ENCODE assay signal across 10 cellular contexts in the genomic region with DNA sequence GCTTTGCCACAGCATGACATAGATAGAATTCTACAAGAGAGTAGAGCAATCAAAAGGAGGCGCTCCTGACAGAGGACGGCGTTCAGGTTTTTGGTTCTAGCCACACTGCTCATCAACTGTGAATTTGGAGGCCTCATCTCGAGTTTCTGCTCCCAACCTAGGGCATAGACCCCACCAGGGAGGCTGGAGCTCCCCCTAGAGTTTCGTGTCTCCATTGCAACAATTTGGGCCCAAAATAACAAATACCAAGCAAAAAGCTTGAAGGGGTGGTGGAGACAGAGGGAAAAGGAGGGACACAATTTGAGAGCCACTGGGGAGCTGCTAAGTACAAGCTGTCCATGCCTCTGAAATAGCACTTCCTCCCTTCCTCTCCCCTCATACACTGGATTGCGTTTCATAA.
DNase-seq lines count a peak whose midpoint lies in the region; ATAC-seq, FAIRE-seq and TF ChIP-seq lines count a peak whose summit lies in the region.
"Had no signal": no experiment of that assay in that cellular context is flagged by ENCODE, and none has a peak within 500 bp of the region (broad histone marks: within the 10 kb centered on the region; RNA-seq: fewer than 3 reads in every experiment).

No MANE protein-coding gene starts in this region.

- CTCF ChIA-PET in activated CD4-positive, alpha-beta T cell treated with anti-CD3 and anti-CD28 coated beads for 36 hours (lab: Charles Lee), result interaction anchor here (0.6 kb wide), 1 partner anchor 65 kb away, joined by 3 read pairs; no protein-coding TSS in a partner anchor
- CTCF ChIA-PET in HEK293T (lab: Yijun Ruan, JAX) (no interaction called here), K562 (lab: Yijun Ruan, JAX; ENCODE audit: low intra/inter-chr PET ratio) (no interaction called here)
- CTCF ChIA-PET in activated CD4-positive, alpha-beta T cell treated with anti-CD3 and anti-CD28 coated beads, Interleukin-2, amount 10 ng/mL, durations not matched to agents 7 days and 5 days (lab: Charles Lee), result no interaction called here

- H3K56ac ChIP-seq in mesendoderm (ENCODE audit: low read length), result no peak overlapping the region

- no peak overlapping the region for H3K4me3 Mint-ChIP-seq in activated CD4-positive, alpha-beta T cell treated with anti-CD3 and anti-CD28 coated beads for 36 hours
- H3K4me3 Mint-ChIP-seq in activated CD4-positive, alpha-beta T cell treated with anti-CD3 and anti-CD28 coated beads, Interleukin-2, amount 10 ng/mL, durations not matched to agents 24 days and 14 days, result no peak overlapping the region
- no peak overlapping the region for H3K4me3 Mint-ChIP-seq in activated CD4-positive, alpha-beta T cell treated with anti-CD3 and anti-CD28 coated beads, Interleukin-2, amount 10 ng/mL, durations not matched to agents 7 days and 5 days

- POLR2A ChIA-PET in activated CD4-positive, alpha-beta T cell treated with anti-CD3 and anti-CD28 coated beads for 36 hours (lab: Charles Lee), result no interaction called here
- POLR2A ChIA-PET in HEK293T (lab: Yijun Ruan, JAX) (no interaction called here), K562 (lab: Yijun Ruan, JAX) (interaction anchor here (0.6 kb wide), 1 partner anchor 720 kb away, joined by 3 read pairs; no protein-coding TSS in a partner anchor)
- POLR2A ChIA-PET in activated CD4-positive, alpha-beta T cell treated with anti-CD3 and anti-CD28 coated beads, Interleukin-2, amount 10 ng/mL, durations not matched to agents 7 days and 5 days (lab: Charles Lee), result no interaction called here

- H2BK5ac ChIP-seq in mesendoderm (ENCODE audit: low read length), result no peak overlapping the region

- no peaks in the 10 kb centered on the region for H4K20me1 ChIP-seq in K562 (replicated peaks; ENCODE audit: control insufficient read depth, insufficient read depth, low read length)

- H3K4ac ChIP-seq in mesendoderm (ENCODE audit: low read depth, low read length), result no peak overlapping the region

- no peaks in the 10 kb centered on the region for H3K4me1 Mint-ChIP-seq in activated CD4-positive, alpha-beta T cell treated with anti-CD3 and anti-CD28 coated beads for 36 hours
- no peaks in the 10 kb centered on the region for H3K4me1 Mint-ChIP-seq in activated CD4-positive, alpha-beta T cell treated with anti-CD3 and anti-CD28 coated beads, Interleukin-2, amount 10 ng/mL, durations not matched to agents 24 days and 14 days
- H3K4me1 Mint-ChIP-seq in activated CD4-positive, alpha-beta T cell treated with anti-CD3 and anti-CD28 coated beads, Interleukin-2, amount 10 ng/mL, durations not matched to agents 7 days and 5 days, result no peaks in the 10 kb centered on the region

- H3K27ac Mint-ChIP-seq in activated CD4-positive, alpha-beta T cell treated with anti-CD3 and anti-CD28 coated beads for 36 hours, result no peak overlapping the region
- H3K27ac Mint-ChIP-seq in activated CD4-positive, alpha-beta T cell treated with anti-CD3 and anti-CD28 coated beads, Interleukin-2, amount 10 ng/mL, durations not matched to agents 24 days and 14 days, result no peak overlapping the region
- H3K27ac Mint-ChIP-seq in activated CD4-positive, alpha-beta T cell treated with anti-CD3 and anti-CD28 coated beads, Interleukin-2, amount 10 ng/mL, durations not matched to agents 7 days and 5 days, result no peak overlapping the region

- H3K79me1 ChIP-seq in mesendoderm (ENCODE audit: low read length), result no peaks in the 10 kb centered on the region

- intact Hi-C loops in activated CD4-positive, alpha-beta T cell treated with anti-CD3 and anti-CD28 coated beads for 36 hours (cut with DNase I, micrococcal nuclease), result no loop called here
- intact Hi-C loops in activated CD4-positive, alpha-beta T cell treated with anti-CD3 and anti-CD28 coated beads, Interleukin-2, amount 10 ng/mL, durations not matched to agents 24 days and 14 days (cut with micrococcal nuclease), result no loop called here
- intact Hi-C loops in K562 (cut with micrococcal nuclease), result no loop called here

- H3K9ac ChIP-seq in K562 (ENCODE audit: insufficient read depth in 1 of 2, low read depth in 2 of 2, low read length in 2 of 2) (no peak overlapping the region), mesendoderm (ENCODE audit: low read length) (no peak overlapping the region)

- H3K4me3 ChIP-seq in NB4 (ENCODE audit: low read depth, low read length) (no peak overlapping the region), K562 (no peak overlapping the region), mesendoderm (ENCODE audit: low read length) (no peak overlapping the region)
- H3K4me3 ChIP-seq: skin epidermis had no signal

- no peak overlapping the region for H3K4me2 ChIP-seq in K562 (ENCODE audit: insufficient read depth, low read length)
- no peak overlapping the region for H3K4me2 ChIP-seq in mesendoderm (ENCODE audit: low read length)

- in situ Hi-C loops in K562 (cut with MboI), result no loop called here

- no peaks in the 10 kb centered on the region for H3K9me1 ChIP-seq in K562 (ENCODE audit: control insufficient read depth, insufficient read depth, low read length)

- H3K36me3 ChIP-seq in K562 (ENCODE audit: control insufficient read depth, insufficient read depth, low read length), result no peaks in the 10 kb centered on the region
- H3K36me3 ChIP-seq in mesendoderm (ENCODE audit: control insufficient read depth, insufficient read depth, low read length), result no peaks in the 10 kb centered on the region

- no peak overlapping the region for H2BK120ac ChIP-seq in mesendoderm (ENCODE audit: low read depth, low read length)

- peak; percentile 19 for DNase-seq in activated CD4-positive, alpha-beta T cell treated with anti-CD3 and anti-CD28 coated beads for 36 hours
- DNase-seq in activated CD4-positive, alpha-beta T cell treated with anti-CD3 and anti-CD28 coated beads, Interleukin-2, amount 10 ng/mL, durations not matched to agents 24 days and 14 days, result no peak
- DNase-seq in HEK293T (ENCODE audit: extremely low spot score), result peak; percentile 78
- peak; percentile 39 for DNase-seq in NB4 (ENCODE audit: low read depth)
- DNase-seq in K562 (ENCODE audit: extremely low read depth in 1 of 4, low spot score in 3 of 4), result peak; percentile 4 to 32 (median 16)
- DNase-seq in mesendoderm, result peak; percentile 83
- DNase-seq in activated CD4-positive, alpha-beta T cell treated with anti-CD3 and anti-CD28 coated beads, Interleukin-2, amount 10 ng/mL, durations not matched to agents 7 days and 5 days, result no peak

- no peak for ATAC-seq in activated CD4-positive, alpha-beta T cell treated with anti-CD3 and anti-CD28 coated beads for 36 hours
- ATAC-seq in K562 (no peak), HG02970 (IDR thresholded peaks at IDR 0.05; ENCODE audit: low FRiP score, unreplicated experiment) (no peak)

- H3K23ac ChIP-seq in mesendoderm (ENCODE audit: low read length), result no peak overlapping the region

- H3K18ac ChIP-seq in mesendoderm (ENCODE audit: low read length), result no peak overlapping the region

- 0% methylated on average over 6 of the region's 6 CpGs for WGBS in K562 (ENCODE audit: insufficient coverage, low coverage, missing lambda C conversion rate)
- no CpG with 5 or more reads among the region's 6 CpGs for WGBS in mesendoderm (ENCODE audit: extremely low coverage, insufficient coverage, low lambda C conversion rate)

- FAIRE-seq in K562 (lab: Jason Lieb, UNC), result no peak
- FAIRE-seq: G401.6 had no signal

- H3K27me3 ChIP-seq in K562 (ENCODE audit: control insufficient read depth in 2 of 2, insufficient read depth in 2 of 2, low read length in 2 of 2) (no peaks in the 10 kb centered on the region), mesendoderm (ENCODE audit: insufficient read depth, low read length, poor library complexity) (no peaks in the 10 kb centered on the region)

- BruUV-seq in K562 (replicated peaks; lab: Mats Ljungman, UMichigan), result no TSS peak

- TF ChIP-seq CTCF in NB4 (IDR thresholded peaks at IDR 0.05; ENCODE audit: low read depth, low read length), result peak; percentile 61
- TF ChIP-seq CTCF in K562 (IDR thresholded peaks at IDR 0.05 in 2 of 3, conservative IDR thresholded peaks at IDR 0.05 in 1 of 3; ENCODE audit: insufficient read depth in 2 of 3, low read depth in 1 of 3, low read length in 3 of 3), result peak; percentile 8 to 43 (median 12); a peak in 3 of 6 replicates

- no peak overlapping the region for H3K27ac ChIP-seq in K562 (ENCODE audit: extremely low read depth, low read depth, low read length)
- H3K27ac ChIP-seq in mesendoderm (ENCODE audit: low read depth, low read length), result no peak overlapping the region
- H3K27ac ChIP-seq: skin epidermis had no signal

- H4K8ac ChIP-seq in mesendoderm (ENCODE audit: low read depth, low read length), result no peak overlapping the region

- H3K36me3 Mint-ChIP-seq in activated CD4-positive, alpha-beta T cell treated with anti-CD3 and anti-CD28 coated beads for 36 hours (ENCODE audit: low read depth), result no peaks in the 10 kb centered on the region
- H3K36me3 Mint-ChIP-seq in activated CD4-positive, alpha-beta T cell treated with anti-CD3 and anti-CD28 coated beads, Interleukin-2, amount 10 ng/mL, durations not matched to agents 24 days and 14 days (ENCODE audit: low read depth), result no peaks in the 10 kb centered on the region
- H3K36me3 Mint-ChIP-seq in activated CD4-positive, alpha-beta T cell treated with anti-CD3 and anti-CD28 coated beads, Interleukin-2, amount 10 ng/mL, durations not matched to agents 7 days and 5 days (ENCODE audit: low read depth), result no peaks in the 10 kb centered on the region

- no peak overlapping the region for H4K5ac ChIP-seq in mesendoderm (ENCODE audit: low read length)

- TF ChIP-seq RAD21 in K562 (CRISPR knock-in tag; conservative IDR thresholded peaks at IDR 0.05 in 1 of 2, IDR thresholded peaks at IDR 0.05 in 1 of 2), result 0 out of 4 replicates have a peak, but pooled peaks of 1 of the 2 experiments have one; percentile 7

- TF ChIP-seq EP300 in K562 (IDR thresholded peaks at IDR 0.05; ENCODE audit: low read length), result no peak

- no peak overlapping the region for H2AK5ac ChIP-seq in mesendoderm (ENCODE audit: low read length)

- no peak overlapping the region for H2AFZ ChIP-seq in K562 (ENCODE audit: low read depth, low read length)

- no peaks in the 10 kb centered on the region for H3K9me3 ChIP-seq in K562 (replicated peaks; ENCODE audit: control insufficient read depth, insufficient read depth, low read depth, low read length)

- no peaks in the 10 kb centered on the region for H3K27me3 Mint-ChIP-seq in activated CD4-positive, alpha-beta T cell treated with anti-CD3 and anti-CD28 coated beads for 36 hours
- no peaks in the 10 kb centered on the region for H3K27me3 Mint-ChIP-seq in activated CD4-positive, alpha-beta T cell treated with anti-CD3 and anti-CD28 coated beads, Interleukin-2, amount 10 ng/mL, durations not matched to agents 24 days and 14 days
- no peaks in the 10 kb centered on the region for H3K27me3 Mint-ChIP-seq in activated CD4-positive, alpha-beta T cell treated with anti-CD3 and anti-CD28 coated beads, Interleukin-2, amount 10 ng/mL, durations not matched to agents 7 days and 5 days

- H3K79me2 ChIP-seq in K562 (ENCODE audit: control insufficient read depth, insufficient read depth, low read length), result no peaks in the 10 kb centered on the region
- no peaks in the 10 kb centered on the region for H3K79me2 ChIP-seq in mesendoderm (ENCODE audit: control insufficient read depth, insufficient read depth, low read length)

- H3K4me1 ChIP-seq in K562 (replicated peaks in 1 of 2; ENCODE audit: control insufficient read depth in 2 of 2, insufficient read depth in 2 of 2, low read length in 2 of 2) (no peaks in the 10 kb centered on the region), mesendoderm (ENCODE audit: control insufficient read depth, low read depth, low read length) (no peaks in the 10 kb centered on the region)

- TF ChIP-seq POLR2A in NB4 (IDR thresholded peaks at IDR 0.05; ENCODE audit: extremely low read depth, insufficient read length) (no peak), K562 (conservative IDR thresholded peaks at IDR 0.05) (no peak)

- no peak overlapping the region for H2BK15ac ChIP-seq in mesendoderm (replicated peaks; ENCODE audit: low read depth)

- H3K9me3 Mint-ChIP-seq in activated CD4-positive, alpha-beta T cell treated with anti-CD3 and anti-CD28 coated beads for 36 hours (ENCODE audit: low read depth), result no peaks in the 10 kb centered on the region
- no peaks in the 10 kb centered on the region for H3K9me3 Mint-ChIP-seq in activated CD4-positive, alpha-beta T cell treated with anti-CD3 and anti-CD28 coated beads, Interleukin-2, amount 10 ng/mL, durations not matched to agents 24 days and 14 days
- no peaks in the 10 kb centered on the region for H3K9me3 Mint-ChIP-seq in activated CD4-positive, alpha-beta T cell treated with anti-CD3 and anti-CD28 coated beads, Interleukin-2, amount 10 ng/mL, durations not matched to agents 7 days and 5 days

Comparison
In these comparisons a context has a peak if more than half of its experiments do, and no peak if none do; other contexts are left out.
1. DNase-seq: peak in activated CD4-positive, alpha-beta T cell treated with anti-CD3 and anti-CD28 coated beads for 36 hours (single experiment), HEK293T (single experiment), NB4 (single experiment), K562 (4 of 4) and mesendoderm (single experiment); none in activated CD4-positive, alpha-beta T cell treated with anti-CD3 and anti-CD28 coated beads, Interleukin-2, amount 10 ng/mL, durations not matched to agents 24 days and 14 days (single experiment) and activated CD4-positive, alpha-beta T cell treated with anti-CD3 and anti-CD28 coated beads, Interleukin-2, amount 10 ng/mL, durations not matched to agents 7 days and 5 days (single experiment).